ENCODE assay signal across 22 cellular contexts in genomic region chr12:106801830-106802561, GRCh38.
"Had no signal": no experiment of that assay in that cellular context is flagged by ENCODE, and none has a peak within 500 bp of the region (broad histone marks: within the 10 kb centered on the region; RNA-seq: fewer than 3 reads in every experiment).

No MANE protein-coding gene starts in this region.

- H3K27ac ChIP-seq: adrenal gland, breast epithelium, coronary artery, esophagus squamous epithelium, neural progenitor cell, skin epidermis, thyroid gland had no signal

- DNase-seq: activated CD4-positive, alpha-beta T cell treated with anti-CD3 and anti-CD28 coated beads for 1 hour; activated CD8-positive, alpha-beta memory T cell treated with anti-CD3 and anti-CD28 coated beads, Interleukin-2, amount 50 U/mL, for 4 hours; activated T-cell treated with anti-CD3 and anti-CD28 coated beads, Interleukin-2, amount 50 U/mL, for 24 hours; adrenal gland; cerebellar nuclear complex; esophagus squamous epithelium; kidney; naive thymus-derived CD8-positive, alpha-beta T cell; stimulated activated CD4-positive, alpha-beta T cell treated with anti-CD3 and anti-CD28 coated beads, Interleukin-1b, Interleukin-23, amount 100 ng/mL, for 48 hours; T-cell; thyroid gland had no signal

- H3K27me3 Mint-ChIP-seq: activated T-cell treated with anti-CD3 and anti-CD28 coated beads, Interleukin-2, amount 50 U/mL, for 24 hours; activated T-helper 17 cell treated with anti-CD3 and anti-CD28 coated beads, Interleukin-2, amount 50 U/mL, for 72 hours; naive thymus-derived CD8-positive, alpha-beta T cell; progenitor cell of endocrine pancreas; stimulated activated naive CD8-positive, alpha-beta T cell treated with anti-CD3 and anti-CD28 coated beads, Interleukin-15, Interleukin-2, amounts not matched to agents 100 ng/mL and 50 ng/mL, for 24 hours; T-cell had no signal

- H3K9ac ChIP-seq: neural progenitor cell had no signal

- FAIRE-seq: kidney, TTC549 had no signal

- H3K9me3 ChIP-seq: adrenal gland, breast epithelium, esophagus squamous epithelium, thyroid gland had no signal

- H3K4me2 ChIP-seq: neural progenitor cell had no signal

- H3K27me3 ChIP-seq: adrenal gland, breast epithelium, esophagus squamous epithelium, neural progenitor cell, thyroid gland had no signal

- H3K36me3 ChIP-seq: adrenal gland, breast epithelium, neural progenitor cell had no signal

- H3K4me3 ChIP-seq: adrenal gland, breast epithelium, coronary artery, esophagus squamous epithelium, neural progenitor cell, skin epidermis, thyroid gland had no signal

- H2AFZ ChIP-seq: neural progenitor cell had no signal

- H3K4me3 Mint-ChIP-seq: activated T-cell treated with anti-CD3 and anti-CD28 coated beads, Interleukin-2, amount 50 U/mL, for 24 hours; activated T-helper 17 cell treated with anti-CD3 and anti-CD28 coated beads, Interleukin-2, amount 50 U/mL, for 72 hours; mesothelial cell of epicardium; naive thymus-derived CD8-positive, alpha-beta T cell; neural progenitor cell; stimulated activated naive CD8-positive, alpha-beta T cell treated with anti-CD3 and anti-CD28 coated beads, Interleukin-15, Interleukin-2, amounts not matched to agents 100 ng/mL and 50 ng/mL, for 24 hours; T-cell had no signal

- H3K27ac Mint-ChIP-seq: activated naive CD4-positive, alpha-beta T cell treated with anti-CD3 and anti-CD28 coated beads, Interleukin-2, amount 50 U/mL, for 72 hours; activated T-cell treated with anti-CD3 and anti-CD28 coated beads, Interleukin-2, amount 50 U/mL, for 24 hours; activated T-helper 17 cell treated with anti-CD3 and anti-CD28 coated beads, Interleukin-2, amount 50 U/mL, for 72 hours; mesothelial cell of epicardium; naive thymus-derived CD8-positive, alpha-beta T cell; neural progenitor cell; progenitor cell of endocrine pancreas; stimulated activated naive CD8-positive, alpha-beta T cell treated with anti-CD3 and anti-CD28 coated beads, Interleukin-15, Interleukin-2, amounts not matched to agents 100 ng/mL and 50 ng/mL, for 24 hours; T-cell had no signal

- ATAC-seq: activated naive CD4-positive, alpha-beta T cell treated with anti-CD3 and anti-CD28 coated beads, Interleukin-2, amount 50 U/mL, for 72 hours; activated T-helper 17 cell treated with anti-CD3 and anti-CD28 coated beads, Interleukin-2, amount 50 U/mL, for 72 hours; left lobe of liver; naive thymus-derived CD8-positive, alpha-beta T cell; T-cell had no signal

- H3K4me1 ChIP-seq: breast epithelium, esophagus squamous epithelium, neural progenitor cell, thyroid gland had no signal

- H3K9me3 Mint-ChIP-seq: activated naive CD4-positive, alpha-beta T cell treated with anti-CD3 and anti-CD28 coated beads, Interleukin-2, amount 50 U/mL, for 72 hours; activated T-cell treated with anti-CD3 and anti-CD28 coated beads, Interleukin-2, amount 50 U/mL, for 24 hours; activated T-helper 17 cell treated with anti-CD3 and anti-CD28 coated beads, Interleukin-2, amount 50 U/mL, for 72 hours; mesothelial cell of epicardium; naive thymus-derived CD8-positive, alpha-beta T cell; neural progenitor cell; stimulated activated naive CD8-positive, alpha-beta T cell treated with anti-CD3 and anti-CD28 coated beads, Interleukin-15, Interleukin-2, amounts not matched to agents 100 ng/mL and 50 ng/mL, for 24 hours; T-cell had no signal
